8 cellular contexts compared by ENCODE assay signal in the genomic region with DNA sequence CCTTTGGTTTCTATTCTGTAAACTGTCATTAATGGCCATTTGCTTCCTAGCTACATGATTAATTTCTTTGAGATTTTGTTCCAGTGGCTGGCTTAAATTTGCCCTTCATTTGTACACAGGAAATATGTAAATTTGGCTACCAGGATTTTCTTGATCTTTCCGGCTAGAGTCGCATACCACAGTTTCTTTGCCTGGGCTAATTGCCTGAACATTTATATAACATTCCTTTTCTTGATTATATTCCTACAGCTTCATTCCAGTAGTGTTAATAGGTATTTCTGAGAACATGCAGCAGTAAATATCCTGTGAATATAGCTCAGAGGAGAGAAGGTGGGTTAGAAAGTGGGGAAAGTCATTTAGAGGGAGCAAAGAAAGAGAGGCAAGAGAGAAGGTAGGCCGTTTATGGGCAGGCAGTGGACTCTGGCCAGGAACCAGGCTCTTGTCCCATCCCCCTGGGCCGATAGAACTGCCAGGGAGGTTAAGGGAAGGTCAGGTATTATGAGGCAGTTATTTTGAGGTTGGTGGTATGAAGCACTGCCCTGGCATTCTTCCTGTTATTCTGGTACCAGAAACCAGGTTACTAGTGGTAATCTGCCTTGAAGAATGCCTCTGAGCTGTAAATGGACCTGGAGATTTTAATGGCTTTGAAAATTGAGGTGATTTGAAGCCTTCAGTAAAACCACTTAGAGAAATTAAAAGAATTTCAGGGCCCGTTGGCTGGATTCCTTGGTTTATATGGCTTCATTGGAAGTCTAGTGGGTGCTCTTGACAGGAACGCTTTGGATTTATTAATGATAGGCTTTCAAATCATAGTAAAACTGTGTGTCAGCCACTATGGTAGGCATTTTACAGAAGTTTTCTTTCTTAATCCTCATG. TPM values are rescaled to one million over a fixed set of nuclear protein-coding genes. Genes with fewer than 3 reads are reported as not detected.
DNase-seq lines count a peak whose midpoint lies in the region; ATAC-seq and TF ChIP-seq lines count a peak whose summit lies in the region.

No MANE protein-coding gene starts in this region.

- peak overlapping the region; percentile 84 for H3K27ac Mint-ChIP-seq in T-helper 1 cell treated with Interleukin-12 subunit alpha and Interleukin-12 subunit beta and Interleukin-4 antibody, amounts not matched to agents 30 μg/mL and 1 μg/mL, for 36 hours
- peak overlapping the region; percentile 80 for H3K27ac Mint-ChIP-seq in progenitor cell of endocrine pancreas

- peak overlapping the region; percentile 1 to 45 for H3K4me3 ChIP-seq in foreskin fibroblast (ENCODE audit: low read depth in 1 of 2, low read length in 2 of 2)

- H3K36me3 Mint-ChIP-seq in T-helper 1 cell treated with Interleukin-12 subunit alpha and Interleukin-12 subunit beta and Interleukin-4 antibody, amounts not matched to agents 30 μg/mL and 1 μg/mL, for 36 hours (ENCODE audit: low read depth) = peaks cover 24% of the 10 kb centered on the region
- H3K36me3 Mint-ChIP-seq in progenitor cell of endocrine pancreas (ENCODE audit: insufficient read depth) = peaks cover 12% of the 10 kb centered on the region

- DNase-seq in T-helper 1 cell (no peak), UCSD-AML1 (lab: John Stamatoyannopoulos, UW; ENCODE audit: unreplicated experiment) (peak; percentile 14), foreskin fibroblast (peak; percentile 54 to 75), progenitor cell of endocrine pancreas (ENCODE audit: low spot score, unreplicated experiment) (no peak), DMS153 (lab: John Stamatoyannopoulos, UW) (no peak)

- peak overlapping the region; percentile 79 for H3K4me3 Mint-ChIP-seq in T-helper 1 cell treated with Interleukin-12 subunit alpha and Interleukin-12 subunit beta and Interleukin-4 antibody, amounts not matched to agents 30 μg/mL and 1 μg/mL, for 36 hours
- peak overlapping the region; percentile 39 for H3K4me3 Mint-ChIP-seq in progenitor cell of endocrine pancreas (ENCODE audit: low read depth)

- no peaks in the 10 kb centered on the region for H3K9me3 Mint-ChIP-seq in T-helper 1 cell treated with Interleukin-12 subunit alpha and Interleukin-12 subunit beta and Interleukin-4 antibody, amounts not matched to agents 30 μg/mL and 1 μg/mL, for 36 hours
- no peaks in the 10 kb centered on the region for H3K9me3 Mint-ChIP-seq in progenitor cell of endocrine pancreas (ENCODE audit: low read depth)

- peaks cover 49% of the 10 kb centered on the region for H3K4me1 Mint-ChIP-seq in T-helper 1 cell treated with Interleukin-12 subunit alpha and Interleukin-12 subunit beta and Interleukin-4 antibody, amounts not matched to agents 30 μg/mL and 1 μg/mL, for 36 hours (ENCODE audit: low read depth)
- peaks cover 40% of the 10 kb centered on the region for H3K4me1 Mint-ChIP-seq in progenitor cell of endocrine pancreas (ENCODE audit: low read depth)

- H3K27me3 Mint-ChIP-seq in T-helper 1 cell treated with Interleukin-12 subunit alpha and Interleukin-12 subunit beta and Interleukin-4 antibody, amounts not matched to agents 30 μg/mL and 1 μg/mL, for 36 hours (ENCODE audit: low read depth) = no peaks in the 10 kb centered on the region
- H3K27me3 Mint-ChIP-seq in progenitor cell of endocrine pancreas = no peaks in the 10 kb centered on the region

- no peak for TF ChIP-seq CTCF in foreskin fibroblast (IDR thresholded peaks at IDR 0.05; ENCODE audit: low read depth, low read length)
- TF ChIP-seq CTCF in progenitor cell of endocrine pancreas (IDR thresholded peaks at IDR 0.05; ENCODE audit: unreplicated experiment) = no peak

- ATAC-seq in GM18909 (IDR thresholded peaks at IDR 0.05; ENCODE audit: poor library complexity, unreplicated experiment) (no peak), GM21390 (IDR thresholded peaks at IDR 0.05; ENCODE audit: unreplicated experiment) (no peak)

RNA-seq across cellular contexts. Expression of a gene that starts 4.4 kb away (rescaled TPM):
- 167 and 171 TPM in 2 replicates for total RNA-seq in progenitor cell of endocrine pancreas

RNA-seq across cellular contexts. Expression of a gene that starts 9.6 kb away (rescaled TPM):
- total RNA-seq in progenitor cell of endocrine pancreas = 33.3 and 36.2 TPM in 2 replicates

RNA-seq across cellular contexts. Expression of a gene that starts 42.6 kb away (rescaled TPM):
- 356 and 386 TPM in 2 replicates for total RNA-seq in progenitor cell of endocrine pancreas

RNA-seq across cellular contexts. Expression of a gene that starts 42.7 kb away (rescaled TPM):
- 51.6 and 59.7 TPM in 2 replicates for total RNA-seq in progenitor cell of endocrine pancreas

Comparison
In these comparisons a context has a peak if more than half of its experiments do, and no peak if none do; other contexts are left out.
1. DNase-seq: peak in UCSD-AML1 (single experiment) and foreskin fibroblast (2 of 2); none in T-helper 1 cell (0 of 5), progenitor cell of endocrine pancreas (single experiment) and DMS153 (single experiment).